8 cellular contexts compared by ENCODE assay signal in the genomic region with DNA sequence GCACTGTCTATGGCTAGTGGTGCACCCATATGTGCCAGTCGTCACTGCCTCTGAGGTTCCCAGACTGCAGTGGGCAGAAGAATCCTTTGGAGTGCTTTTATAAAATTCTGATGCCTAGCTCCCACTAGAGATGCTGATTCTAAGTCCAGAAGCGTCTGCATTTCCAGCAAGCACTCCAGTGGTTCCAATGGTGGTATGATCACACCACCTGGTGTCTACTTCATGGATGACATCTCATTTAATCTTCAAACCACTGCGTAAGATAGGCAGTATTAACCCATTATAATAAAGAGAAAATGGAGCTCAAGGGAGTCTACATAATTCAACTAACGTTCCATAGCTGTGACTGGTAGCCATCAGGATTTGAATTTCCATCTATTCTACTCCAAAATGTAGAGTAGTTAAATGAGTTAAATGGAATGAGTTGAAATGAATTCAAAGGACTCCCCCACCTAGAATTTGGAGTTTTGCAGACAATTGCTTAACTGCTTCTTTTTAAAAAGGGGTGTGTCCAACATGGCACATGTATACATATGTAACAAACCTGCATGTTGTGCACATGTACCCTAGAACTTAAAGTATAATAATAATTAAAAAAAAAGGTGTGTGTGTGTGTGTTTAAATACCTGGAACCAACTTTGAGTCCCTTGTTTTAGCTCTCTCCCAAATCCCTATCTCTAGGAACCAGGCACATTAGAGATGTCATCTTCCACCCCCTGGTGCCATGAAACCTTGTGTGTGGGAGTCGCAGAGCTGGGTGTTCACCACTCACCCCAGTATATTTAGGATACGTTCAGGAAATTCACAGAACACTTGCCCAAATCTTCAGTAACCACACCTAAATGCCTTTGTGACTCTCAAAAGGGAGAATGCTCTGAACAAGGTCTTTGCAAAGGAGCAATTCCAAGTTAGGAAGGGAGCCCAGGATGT. TPM values are rescaled to one million over a fixed set of nuclear protein-coding genes. Genes with fewer than 3 reads are reported as not detected.
A peak's percentile ranks its signal among the peaks of the same experiment; 100 is the strongest.
DNase-seq lines count a peak whose midpoint lies in the region; ATAC-seq and TF ChIP-seq lines count a peak whose summit lies in the region.

No MANE protein-coding gene starts in this region.

- no peaks in the 10 kb centered on the region for H3K36me3 ChIP-seq in left lung

- peaks cover 0 to 17% of the 10 kb centered on the region in 2 donors for H3K27me3 ChIP-seq in left lung

- H3K27ac Mint-ChIP-seq in brain = no peak overlapping the region

- H3K4me1 Mint-ChIP-seq in brain = no peaks in the 10 kb centered on the region

- H3K36me3 Mint-ChIP-seq in brain = no peaks in the 10 kb centered on the region

- peaks cover 3 to 10% (median 4%) of the 10 kb centered on the region in 5 experiments for H3K9me3 Mint-ChIP-seq in brain

- TF ChIP-seq CTCF in GM13976 (IDR thresholded peaks at IDR 0.05; ENCODE audit: borderline replicate concordance, control extremely low read depth, extremely low read depth, insufficient read depth, missing control alignments) = no peak
- TF ChIP-seq CTCF in brain (conservative IDR thresholded peaks at IDR 0.05) = peak; percentile 61 to 66
- peak in 1 of 2 donors; percentile 14 for TF ChIP-seq CTCF in left lung (IDR thresholded peaks at IDR 0.05)

- no peak overlapping the region for H3K4me3 Mint-ChIP-seq in brain

- H3K27ac ChIP-seq in left lung = no peak overlapping the region

- H3K27me3 Mint-ChIP-seq in brain = peaks cover 12% of the 10 kb centered on the region

- H3K4me1 ChIP-seq in left lung = no peaks in the 10 kb centered on the region

- intact Hi-C loops in left lung (cut with DNase I) = no loop called here

- ATAC-seq in left lung (peak; percentile 91), HG03521 (IDR thresholded peaks at IDR 0.05; ENCODE audit: unreplicated experiment) (no peak)

- in situ Hi-C loops in GM13976 (cut with MboI; ENCODE audit: low sequenced_read_pairs, unreplicated experiment) = no loop called here

- DNase-seq in COLO668 (lab: John Stamatoyannopoulos, UW; ENCODE audit: unreplicated experiment) (peak; percentile 35), GM13976 (ENCODE audit: low spot score) (peak; percentile 41), NCI-H226 (peak; percentile 67), left lung (no peak), OCI-M2 (lab: John Stamatoyannopoulos, UW; ENCODE audit: unreplicated experiment) (no peak)
- no peak for DNase-seq in effector CD4-positive, alpha-beta T cell

- no peak overlapping the region for H3K4me3 ChIP-seq in left lung

- peaks cover 0 to 4% of the 10 kb centered on the region in 2 donors for H3K9me3 ChIP-seq in left lung

RNA-seq across cellular contexts. Expression of a gene that starts 14.1 kb away (rescaled TPM):
- polyA plus RNA-seq in brain (ENCODE audit: insufficient read depth, low read depth, low replicate concordance) = 1.8 TPM
- 100 to 1,000 TPM in 1 of 2 donors, 10 to 100 TPM in 1; 42.8 to 142 TPM for total RNA-seq in left lung

RNA-seq across cellular contexts. Expression of a gene that starts 40.6 kb away (rescaled TPM):
- polyA plus RNA-seq in brain (ENCODE audit: insufficient read depth, low read depth, low replicate concordance) = 1.2 TPM
- total RNA-seq in left lung = 10 to 100 TPM; 23.1 to 51.9 TPM

Comparison
In these comparisons a context has a peak if more than half of its experiments do, and no peak if none do; other contexts are left out.
1. DNase-seq: peak in COLO668 (single experiment), GM13976 (single experiment) and NCI-H226 (single experiment); none in left lung (0 of 2), effector CD4-positive, alpha-beta T cell (single experiment) and OCI-M2 (single experiment).